ENCODE assay signal across 8 cellular contexts in the genomic region with DNA sequence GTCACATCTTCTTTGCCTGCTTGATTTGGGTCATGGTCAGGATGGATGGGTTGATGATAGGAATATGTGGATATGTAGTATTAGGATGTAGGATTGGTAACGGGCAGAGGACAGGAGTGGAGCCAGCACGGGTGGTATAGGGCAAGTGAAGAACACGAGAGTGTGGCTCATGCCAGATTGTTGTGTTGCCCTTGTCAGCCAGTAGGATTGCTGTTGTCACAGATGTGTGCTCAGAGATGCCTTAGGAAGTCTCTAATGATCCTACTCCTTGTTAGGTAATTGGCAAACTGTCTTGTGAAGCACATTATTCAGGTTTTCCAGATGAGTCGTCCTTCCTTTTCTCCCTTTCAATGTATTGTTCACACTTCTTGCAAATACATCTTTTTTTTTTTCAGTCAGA. TPM values are rescaled to one million over a fixed set of nuclear protein-coding genes. Genes with fewer than 3 reads are reported as not detected.
A peak's percentile ranks its signal among the peaks of the same experiment; 100 is the strongest.
DNase-seq lines count a peak whose midpoint lies in the region; ATAC-seq, FAIRE-seq and TF ChIP-seq lines count a peak whose summit lies in the region.

No MANE protein-coding gene starts in this region.

- no peak overlapping the region for H3K9ac ChIP-seq in K562 (ENCODE audit: insufficient read depth in 1 of 2, low read depth in 2 of 2, low read length in 2 of 2)

- no peak for TF ChIP-seq POLR2A in K562 (conservative IDR thresholded peaks at IDR 0.05)

- H4K20me1 ChIP-seq in K562 (replicated peaks; ENCODE audit: control insufficient read depth, insufficient read depth, low read length) = no peaks in the 10 kb centered on the region

- 0% methylated on average over 4 of the region's 4 CpGs for WGBS in K562 (ENCODE audit: insufficient coverage, low coverage, missing lambda C conversion rate)

- peak; percentile 38 to 49 (median 40); a peak in 5 of 6 replicates for TF ChIP-seq CTCF in K562 (IDR thresholded peaks at IDR 0.05 in 2 of 3, conservative IDR thresholded peaks at IDR 0.05 in 1 of 3; ENCODE audit: insufficient read depth in 2 of 3, low read depth in 1 of 3, low read length in 3 of 3)

- no peak overlapping the region for H3K4me3 ChIP-seq in K562

- CTCF ChIA-PET in HEK293T (lab: Yijun Ruan, JAX) = no interaction called here
- CTCF ChIA-PET in K562 (lab: Yijun Ruan, JAX; ENCODE audit: low intra/inter-chr PET ratio) = no interaction called here

- no peaks in the 10 kb centered on the region for H3K4me1 ChIP-seq in K562 (replicated peaks in 1 of 2; ENCODE audit: control insufficient read depth in 2 of 2, insufficient read depth in 2 of 2, low read length in 2 of 2)

- no peaks in the 10 kb centered on the region for H3K36me3 ChIP-seq in K562 (ENCODE audit: control insufficient read depth, insufficient read depth, low read length)

- no peak overlapping the region for H3K4me2 ChIP-seq in K562 (ENCODE audit: insufficient read depth, low read length)

- DNase-seq in stimulated activated CD4-positive, alpha-beta T cell treated with anti-CD3 and anti-CD28 coated beads, Interleukin-15, amount 100 ng/mL, for 48 hours (ENCODE audit: low read depth in 2 of 2) = peak; percentile 3 to 6
- no peak for DNase-seq in stimulated activated CD4-positive, alpha-beta T cell treated with anti-CD3 and anti-CD28 coated beads, Interleukin-4, amount 100 ng/mL, for 1 hour
- DNase-seq in HEK293T (ENCODE audit: extremely low spot score) (peak; percentile 20), M059J (ENCODE audit: low read depth) (peak; percentile 64), K562 (ENCODE audit: extremely low read depth in 1 of 4, low spot score in 3 of 4) (peak in 2 of 4 experiments; percentile 12 to 17), lung microvascular endothelial cell (ENCODE audit: low read depth in 2 of 2) (peak; percentile 52 to 64), NCI-H226 (no peak), GM19238 (ENCODE audit: insufficient read length, low spot score) (no peak)

- BruUV-seq in K562 (replicated peaks; lab: Mats Ljungman, UMichigan) = no TSS peak

- ATAC-seq in K562 = peak; percentile 95

- FAIRE-seq in K562 (lab: Jason Lieb, UNC) = peak; percentile 66

- H3K9me3 ChIP-seq in K562 (replicated peaks; ENCODE audit: control insufficient read depth, insufficient read depth, low read depth, low read length) = no peaks in the 10 kb centered on the region

- H3K27me3 ChIP-seq in K562 (ENCODE audit: control insufficient read depth in 2 of 2, insufficient read depth in 2 of 2, low read length in 2 of 2) = no peaks in the 10 kb centered on the region

- in situ Hi-C loops in K562 (cut with MboI) = no loop called here

- TF ChIP-seq RAD21 in K562 (CRISPR knock-in tag; conservative IDR thresholded peaks at IDR 0.05 in 1 of 2, IDR thresholded peaks at IDR 0.05 in 1 of 2) = peak in 1 of 2 experiments; percentile 25; a peak in 1 of 4 replicates

- intact Hi-C loops in K562 (cut with micrococcal nuclease) = no loop called here

- TF ChIP-seq EP300 in K562 (IDR thresholded peaks at IDR 0.05; ENCODE audit: low read length) = no peak

- H2AFZ ChIP-seq in K562 (ENCODE audit: low read depth, low read length) = no peak overlapping the region

- no peak overlapping the region for H3K27ac ChIP-seq in K562 (ENCODE audit: extremely low read depth, low read depth, low read length)

- no peaks in the 10 kb centered on the region for H3K79me2 ChIP-seq in K562 (ENCODE audit: control insufficient read depth, insufficient read depth, low read length)

- POLR2A ChIA-PET in HEK293T (lab: Yijun Ruan, JAX) = no interaction called here
- POLR2A ChIA-PET in K562 (lab: Yijun Ruan, JAX) = no interaction called here

- H3K9me1 ChIP-seq in K562 (ENCODE audit: control insufficient read depth, insufficient read depth, low read length) = no peaks in the 10 kb centered on the region

TF ChIP-seq in HEK293T, 16 proteins besides CTCF, POLR2A, EP300 and RAD21 (continues in another document):
- TF ChIP-seq ZNF384 (IDR thresholded peaks at IDR 0.05) (no peak), FOXK2 (IDR thresholded peaks at IDR 0.05) (no peak), BHLHE40 (IDR thresholded peaks at IDR 0.05; ENCODE audit: borderline replicate concordance) (no peak), TARDBP (IDR thresholded peaks at IDR 0.05) (no peak), ARNT (IDR thresholded peaks at IDR 0.05) (no peak), FOXM1 (IDR thresholded peaks at IDR 0.05; ENCODE audit: borderline replicate concordance) (no peak), SUZ12 (IDR thresholded peaks at IDR 0.05) (no peak), LEF1 (IDR thresholded peaks at IDR 0.05; ENCODE audit: borderline replicate concordance) (no peak), SP1 (IDR thresholded peaks at IDR 0.05) (no peak)
- TF ChIP-seq, protein P1, sequence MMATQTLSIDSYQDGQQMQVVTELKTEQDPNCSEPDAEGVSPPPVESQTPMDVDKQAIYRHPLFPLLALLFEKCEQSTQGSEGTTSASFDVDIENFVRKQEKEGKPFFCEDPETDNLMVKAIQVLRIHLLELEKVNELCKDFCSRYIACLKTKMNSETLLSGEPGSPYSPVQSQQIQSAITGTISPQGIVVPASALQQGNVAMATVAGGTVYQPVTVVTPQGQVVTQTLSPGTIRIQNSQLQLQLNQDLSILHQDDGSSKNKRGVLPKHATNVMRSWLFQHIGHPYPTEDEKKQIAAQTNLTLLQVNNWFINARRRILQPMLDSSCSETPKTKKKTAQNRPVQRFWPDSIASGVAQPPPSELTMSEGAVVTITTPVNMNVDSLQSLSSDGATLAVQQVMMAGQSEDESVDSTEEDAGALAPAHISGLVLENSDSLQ (IDR thresholded peaks at IDR 0.05) = no peak

TF ChIP-seq in K562, 482 proteins besides CTCF, POLR2A, EP300 and RAD21:
- no peak for TF ChIP-seq NFATC3 (IDR thresholded peaks at IDR 0.05)
- TF ChIP-seq SMAD4 (CRISPR knock-in tag; conservative IDR thresholded peaks at IDR 0.05) = no peak
- TF ChIP-seq KAT7 (CRISPR knock-in tag; IDR thresholded peaks at IDR 0.05; ENCODE audit: borderline replicate concordance) = no peak
TF ChIP-seq in K562: peak in this region for 0.

RNA-seq across cellular contexts. Expression of gene ATP10D, which starts 5.5 kb away (rescaled TPM):
- 26.4 and 44.5 TPM in 2 replicates for total RNA-seq in M059J (2014; rRNA removed; shearing (Covaris generic))
- total RNA-seq in K562 (2011; cell fraction: chromatin; rRNA removed; ENCODE audit: low replicate concordance) = 0.42 and 0.74 TPM in 2 replicates
- total RNA-seq in K562 (2011; cell fraction: nucleolus; rRNA removed) = 0.13 and 0.50 TPM in 2 replicates
- 0.23 and 0.29 TPM in 2 replicates for total RNA-seq in K562 (2011; cell fraction: nucleoplasm; rRNA removed)
- total RNA-seq in K562 (2014; rRNA removed) = 0.04 TPM in 1 of 2 replicates, not detected in the other
- total RNA-seq in K562 (2014; rRNA removed; fragmentation: Illumina TruSeq; extraction: Trizol) = 0.11 and 0.26 TPM in 2 replicates
- total RNA-seq in K562 (2015; rRNA removed; fragmentation: Illumina TruSeq; extraction: Trizol) = 0.15 and 0.36 TPM in 2 replicates
- 0.18 and 0.27 TPM in 2 replicates for total RNA-seq in K562 (2021)
- polyA plus RNA-seq in K562 (2011; rRNA removed) = 0.03 and 0.29 TPM in 2 replicates
- 0.04 and 0.15 TPM in 2 replicates for polyA plus RNA-seq in K562 (2011; cell fraction: cytosol; rRNA removed)
- polyA plus RNA-seq in K562 (2011; cell fraction: nucleus; rRNA removed) = 0.06 and 0.09 TPM in 2 replicates
- 0.25 and 0.42 TPM in 2 replicates for polyA plus RNA-seq in K562 (2012)
- 0.11 and 0.15 TPM in 2 replicates for polyA plus RNA-seq in K562 (2014; fragmentation: Illumina TruSeq; extraction: Trizol)
- under 1 TPM; 0.10 to 0.24 TPM for polyA plus RNA-seq in K562 (2014; fragmentation: Nextera tagmentation; extraction: Ambion mirVana)
- 0.13 TPM in 1 of 2 replicates, not detected in the other for polyA plus RNA-seq in K562 (2014; rRNA removed)
- 0.06 and 0.25 TPM in 2 replicates for polyA minus RNA-seq in K562 (2011; rRNA and poly(A)+ RNA removed)
- polyA minus RNA-seq in K562 (2011; cell fraction: cytosol; rRNA and poly(A)+ RNA removed) = not detected in 2 replicates
- polyA minus RNA-seq in K562 (2011; cell fraction: nucleus; rRNA and poly(A)+ RNA removed) = 0.27 TPM in 1 of 2 replicates, not detected in the other
- total RNA-seq in lung microvascular endothelial cell = 18.5 and 21.8 TPM in 2 replicates

RNA-seq across cellular contexts. Expression of gene COMMD8, which starts 27.0 kb away (rescaled TPM):
- 44.7 and 49.6 TPM in 2 replicates for total RNA-seq in M059J (2014; rRNA removed; shearing (Covaris generic))
- 1.1 and 3.3 TPM in 2 replicates for total RNA-seq in K562 (2011; cell fraction: chromatin; rRNA removed; ENCODE audit: low replicate concordance)
- 0.53 and 0.83 TPM in 2 replicates for total RNA-seq in K562 (2011; cell fraction: nucleolus; rRNA removed)
- total RNA-seq in K562 (2011; cell fraction: nucleoplasm; rRNA removed) = 1.2 and 3.1 TPM in 2 replicates
- total RNA-seq in K562 (2014; rRNA removed) (7.6 and 11.2 TPM in 2 replicates), K562 (2014; rRNA removed; fragmentation: Illumina TruSeq; extraction: Trizol) (17.2 and 20.0 TPM in 2 replicates), K562 (2015; rRNA removed; fragmentation: Illumina TruSeq; extraction: Trizol) (12.3 and 13.1 TPM in 2 replicates), K562 (2021) (12.7 and 15.2 TPM in 2 replicates), lung microvascular endothelial cell (14.3 and 15.3 TPM in 2 replicates)
- polyA plus RNA-seq in K562 (2011; rRNA removed) (10.4 and 17.0 TPM in 2 replicates), K562 (2014; fragmentation: Illumina TruSeq; extraction: Trizol) (7.3 and 8.8 TPM in 2 replicates), K562 (2014; fragmentation: Nextera tagmentation; extraction: Ambion mirVana) (10 to 100 TPM; 36.3 to 41.0 TPM), K562 (2014; rRNA removed) (11.2 and 11.9 TPM in 2 replicates)
- polyA plus RNA-seq in K562 (2011; cell fraction: cytosol; rRNA removed) = 1.00 and 2.6 TPM in 2 replicates
- polyA plus RNA-seq in K562 (2011; cell fraction: nucleus; rRNA removed) = 1.3 and 1.8 TPM in 2 replicates
- polyA plus RNA-seq in K562 (2012) = 11.6 and 13.0 TPM in 2 replicates
- 6.2 and 7.5 TPM in 2 replicates for polyA minus RNA-seq in K562 (2011; rRNA and poly(A)+ RNA removed)
- polyA minus RNA-seq in K562 (2011; cell fraction: cytosol; rRNA and poly(A)+ RNA removed) = 0.91 and 1.9 TPM in 2 replicates
- 2.2 and 4.6 TPM in 2 replicates for polyA minus RNA-seq in K562 (2011; cell fraction: nucleus; rRNA and poly(A)+ RNA removed)

Comparison
In these comparisons a context has a peak if more than half of its experiments do, and no peak if none do; other contexts are left out.
1. DNase-seq: peak in stimulated activated CD4-positive, alpha-beta T cell treated with anti-CD3 and anti-CD28 coated beads, Interleukin-15, amount 100 ng/mL, for 48 hours (2 of 2), HEK293T (single experiment), M059J (single experiment) and lung microvascular endothelial cell (2 of 2); none in stimulated activated CD4-positive, alpha-beta T cell treated with anti-CD3 and anti-CD28 coated beads, Interleukin-4, amount 100 ng/mL, for 1 hour (single experiment), NCI-H226 (single experiment) and GM19238 (single experiment).
2. RNA of gene ATP10D, which starts 5.5 kb away (total RNA-seq): 26.4 to 44.5 TPM in M059J and 18.5 to 21.8 TPM in lung microvascular endothelial cell; 0.04 to 0.74 TPM in K562; every median in the first group is over 10 times any median in the second.